ENCODE assay signal across 9 cellular contexts in genomic region chr22:39148727-39149535, GRCh38.
DNase-seq lines count a peak whose midpoint lies in the region; ATAC-seq and TF ChIP-seq lines count a peak whose summit lies in the region.
"Had no signal": no experiment of that assay in that cellular context is flagged by ENCODE, and none has a peak within 500 bp of the region (broad histone marks: within the 10 kb centered on the region; RNA-seq: fewer than 3 reads in every experiment).

No MANE protein-coding gene starts in this region.

- H3K4me3 ChIP-seq in stomach smooth muscle (ENCODE audit: low read length in 2 of 2): peak overlapping the region in 1 of 2 donors; percentile 92
- H3K4me3 ChIP-seq: BLaER1 had no signal

- no peaks in the 10 kb centered on the region for H3K9me3 ChIP-seq in stomach smooth muscle (ENCODE audit: control insufficient read depth in 2 of 2, low read length in 2 of 2)
- H3K9me3 ChIP-seq: BLaER1 had no signal

- H3K4me1 ChIP-seq in stomach smooth muscle (ENCODE audit: control insufficient read depth, insufficient read depth, low read length): peaks cover 82% of the 10 kb centered on the region

- H3K4me3 Mint-ChIP-seq in activated naive CD8-positive, alpha-beta T cell treated with anti-CD3 and anti-CD28 coated beads, Interleukin-2, amount 50 U/mL, for 24 hours: no peak overlapping the region
- peak overlapping the region; percentile 97 for H3K4me3 Mint-ChIP-seq in memory B cell

- H3K27me3 Mint-ChIP-seq in activated naive CD8-positive, alpha-beta T cell treated with anti-CD3 and anti-CD28 coated beads, Interleukin-2, amount 50 U/mL, for 24 hours: peaks cover 7% of the 10 kb centered on the region
- H3K27me3 Mint-ChIP-seq in memory B cell: peaks cover 6% of the 10 kb centered on the region

- peaks cover 59% of the 10 kb centered on the region for H3K4me1 Mint-ChIP-seq in activated naive CD8-positive, alpha-beta T cell treated with anti-CD3 and anti-CD28 coated beads, Interleukin-2, amount 50 U/mL, for 24 hours
- H3K4me1 Mint-ChIP-seq in memory B cell: peaks cover 45% of the 10 kb centered on the region

- in situ Hi-C loops in ACHN (cut with HindIII; ENCODE audit: low pct_ligation_motif_present, low pct_unique_long_range_greater_than_20kb, low sequenced_read_pairs): no loop called here

- H3K27ac ChIP-seq in stomach smooth muscle (ENCODE audit: low read length): peak overlapping the region; percentile 92
- H3K27ac ChIP-seq: BLaER1 had no signal

- H3K9ac ChIP-seq in stomach smooth muscle (ENCODE audit: low read length in 2 of 2): peak overlapping the region; percentile 23 to 36
- H3K9ac ChIP-seq: BLaER1 had no signal

- DNase-seq in ACHN: peak; percentile 22
- DNase-seq in activated naive CD8-positive, alpha-beta T cell treated with anti-CD3 and anti-CD28 coated beads, Interleukin-2, amount 50 U/mL, for 24 hours: peak; percentile 77
- DNase-seq in memory B cell (ENCODE audit: low spot score in 2 of 2): peak; percentile 57 to 74
- no peak for DNase-seq in NCI-H526 (lab: John Stamatoyannopoulos, UW)

- no peaks in the 10 kb centered on the region for H3K36me3 Mint-ChIP-seq in activated naive CD8-positive, alpha-beta T cell treated with anti-CD3 and anti-CD28 coated beads, Interleukin-2, amount 50 U/mL, for 24 hours (ENCODE audit: low read depth)
- H3K36me3 Mint-ChIP-seq in memory B cell: no peaks in the 10 kb centered on the region

- peaks cover 6 to 7% of the 10 kb centered on the region in 2 donors for H3K36me3 ChIP-seq in stomach smooth muscle (ENCODE audit: control insufficient read depth in 2 of 2, insufficient read depth in 2 of 2, low read length in 2 of 2)

- H3K9me3 Mint-ChIP-seq in activated naive CD8-positive, alpha-beta T cell treated with anti-CD3 and anti-CD28 coated beads, Interleukin-2, amount 50 U/mL, for 24 hours: no peaks in the 10 kb centered on the region
- no peaks in the 10 kb centered on the region for H3K9me3 Mint-ChIP-seq in memory B cell

- TF ChIP-seq POLR2A in Raji (IDR thresholded peaks at IDR 0.05; ENCODE audit: insufficient read depth, low read depth, low read length): peak; percentile 27; the same call in 1 of the 2 replicates

- ATAC-seq in activated naive CD8-positive, alpha-beta T cell treated with anti-CD3 and anti-CD28 coated beads, Interleukin-2, amount 50 U/mL, for 24 hours: peak; percentile 12
- ATAC-seq in memory B cell (ENCODE audit: low read depth): peak; percentile 45
- no peak for ATAC-seq in GM19467 (IDR thresholded peaks at IDR 0.05; ENCODE audit: unreplicated experiment)
- no peak for ATAC-seq in GM19328 (IDR thresholded peaks at IDR 0.05; ENCODE audit: unreplicated experiment)

- H3K27me3 ChIP-seq in stomach smooth muscle (ENCODE audit: control insufficient read depth in 1 of 2, insufficient read depth in 2 of 2, low read length in 2 of 2): no peaks in the 10 kb centered on the region

- peak overlapping the region; percentile 55 for H3K27ac Mint-ChIP-seq in activated naive CD8-positive, alpha-beta T cell treated with anti-CD3 and anti-CD28 coated beads, Interleukin-2, amount 50 U/mL, for 24 hours
- H3K27ac Mint-ChIP-seq in memory B cell: peak overlapping the region; percentile 97

Comparison
In these comparisons a context has a peak if more than half of its experiments do, and no peak if none do; other contexts are left out.
1. DNase-seq: peak in ACHN (single experiment), activated naive CD8-positive, alpha-beta T cell treated with anti-CD3 and anti-CD28 coated beads, Interleukin-2, amount 50 U/mL, for 24 hours (single experiment) and memory B cell (2 of 2); none in NCI-H526 (0 of 2).
2. ATAC-seq: peak in activated naive CD8-positive, alpha-beta T cell treated with anti-CD3 and anti-CD28 coated beads, Interleukin-2, amount 50 U/mL, for 24 hours (single experiment) and memory B cell (single experiment); none in GM19467 (single experiment) and GM19328 (single experiment).